12 cellular contexts compared by ENCODE assay signal in genomic region chr16:66948822-66949195, GRCh38. TPM values are rescaled to one million over a fixed set of nuclear protein-coding genes. Genes with fewer than 3 reads are reported as not detected.
DNase-seq lines count a peak whose midpoint lies in the region; ATAC-seq and TF ChIP-seq lines count a peak whose summit lies in the region.
"Not testable (repeated sequence)": the region's sequence is repeated elsewhere in the genome, so short reads cannot be mapped to it uniquely, and the experiment has no call there.
"Had no signal": no experiment of that assay in that cellular context is flagged by ENCODE, and none has a peak within 500 bp of the region (broad histone marks: within the 10 kb centered on the region; RNA-seq: fewer than 3 reads in every experiment).

No MANE protein-coding gene starts in this region.

- not testable (repeated sequence) for H3K36me3 Mint-ChIP-seq in WTC11; activated naive CD8-positive, alpha-beta T cell treated with anti-CD3 and anti-CD28 coated beads, Interleukin-2, amount 50 U/mL, for 24 hours (ENCODE audit: low read depth); naive thymus-derived CD4-positive, alpha-beta T cell

- CTCF ChIA-PET in WTC11 (lab: Charles Lee), result interaction anchor here (0.6 to 1.7 kb wide), 4 partner anchors 12 to 237 kb away, joined by 3 to 6 read pairs (median 4); partner anchors contain the start of gene CES3
- CTCF ChIA-PET in naive thymus-derived CD4-positive, alpha-beta T cell (lab: Charles Lee), result interaction anchor here (0.6 kb wide), 2 partner anchors 11 to 29 kb away, joined by 3 read pairs; no protein-coding TSS in a partner anchor

- peaks cover 56% of the 10 kb centered on the region for H3K27me3 Mint-ChIP-seq in WTC11 (ENCODE audit: low read depth)
- peaks cover 48% of the 10 kb centered on the region for H3K27me3 Mint-ChIP-seq in activated naive CD8-positive, alpha-beta T cell treated with anti-CD3 and anti-CD28 coated beads, Interleukin-2, amount 50 U/mL, for 24 hours
- peaks cover 31 to 42% (median 40%) of the 10 kb centered on the region in 5 donors for H3K27me3 Mint-ChIP-seq in naive thymus-derived CD4-positive, alpha-beta T cell

- H3K27ac Mint-ChIP-seq in WTC11; activated naive CD8-positive, alpha-beta T cell treated with anti-CD3 and anti-CD28 coated beads, Interleukin-2, amount 50 U/mL, for 24 hours; naive thymus-derived CD4-positive, alpha-beta T cell: not testable (repeated sequence)

- POLR2A ChIA-PET in WTC11 (lab: Charles Lee); naive thymus-derived CD4-positive, alpha-beta T cell (lab: Charles Lee): not testable (repeated sequence)

- not testable (repeated sequence) for H3K9me3 Mint-ChIP-seq in WTC11; activated naive CD8-positive, alpha-beta T cell treated with anti-CD3 and anti-CD28 coated beads, Interleukin-2, amount 50 U/mL, for 24 hours; naive thymus-derived CD4-positive, alpha-beta T cell

- H3K4me3 Mint-ChIP-seq in WTC11, result peak overlapping the region; percentile 82
- not testable (repeated sequence) for H3K4me3 Mint-ChIP-seq in activated naive CD8-positive, alpha-beta T cell treated with anti-CD3 and anti-CD28 coated beads, Interleukin-2, amount 50 U/mL, for 24 hours
- H3K4me3 Mint-ChIP-seq in naive thymus-derived CD4-positive, alpha-beta T cell, result peak overlapping the region; percentile 83 to 95 (median 92)

- peaks cover 24% of the 10 kb centered on the region for H3K27me3 ChIP-seq in effector memory CD4-positive, alpha-beta T cell (replicated peaks; ENCODE audit: control insufficient read depth, insufficient read depth, low read length, poor library complexity, severe bottlenecking)
- not testable (repeated sequence) for H3K27me3 ChIP-seq in naive thymus-derived CD4-positive, alpha-beta T cell (ENCODE audit: control insufficient read depth in 2 of 2, insufficient read depth in 2 of 2, low read length in 2 of 2); aorta (ENCODE audit: control insufficient read depth in 1 of 2, insufficient read depth in 2 of 2, low read length in 1 of 2)

- ATAC-seq in WTC11 (peak; percentile 8; the same call in 1 of the 2 replicates), left ventricle myocardium superior (peak; percentile 4), aorta (ENCODE audit: low FRiP score) (peak; percentile 34)
- ATAC-seq in activated naive CD8-positive, alpha-beta T cell treated with anti-CD3 and anti-CD28 coated beads, Interleukin-2, amount 50 U/mL, for 24 hours, result peak; percentile 2
- ATAC-seq in naive thymus-derived CD4-positive, alpha-beta T cell, result not testable (repeated sequence)

- H3K4me1 Mint-ChIP-seq in WTC11, result peaks cover 14% of the 10 kb centered on the region
- H3K4me1 Mint-ChIP-seq in activated naive CD8-positive, alpha-beta T cell treated with anti-CD3 and anti-CD28 coated beads, Interleukin-2, amount 50 U/mL, for 24 hours, result peaks cover 22% of the 10 kb centered on the region
- H3K4me1 Mint-ChIP-seq in naive thymus-derived CD4-positive, alpha-beta T cell, result peaks cover 13 to 25% (median 19%) of the 10 kb centered on the region in 7 donors

- not testable (repeated sequence) for DNase-seq in GM12864 (ENCODE audit: low read depth); WTC11 (ENCODE audit: low spot score); activated naive CD8-positive, alpha-beta T cell treated with anti-CD3 and anti-CD28 coated beads, Interleukin-2, amount 50 U/mL, for 24 hours; effector memory CD4-positive, alpha-beta T cell; left ventricle myocardium superior; naive thymus-derived CD4-positive, alpha-beta T cell; aorta

- H3K4me3 ChIP-seq in GM12864 (ENCODE audit: low read depth, low read length) (peak overlapping the region; percentile 58), skin epidermis (peak overlapping the region; percentile 13 to 49 (median 34))
- H3K4me3 ChIP-seq in effector memory CD4-positive, alpha-beta T cell (ENCODE audit: insufficient read depth, low read depth, low read length, poor library complexity, severe bottlenecking), result peak overlapping the region; percentile 70
- not testable (repeated sequence) for H3K4me3 ChIP-seq in naive thymus-derived CD4-positive, alpha-beta T cell (ENCODE audit: low read length); aorta (ENCODE audit: low read length in 2 of 2)

- H3K36me3 ChIP-seq in effector memory CD4-positive, alpha-beta T cell (ENCODE audit: control insufficient read depth, insufficient read depth, low read length); naive thymus-derived CD4-positive, alpha-beta T cell (ENCODE audit: control insufficient read depth in 2 of 3, insufficient read depth in 3 of 3, low read length in 3 of 3); aorta (ENCODE audit: control insufficient read depth in 1 of 2, insufficient read depth in 2 of 2, low read length in 1 of 2): not testable (repeated sequence)

- intact Hi-C loops in left ventricle myocardium superior (cut with micrococcal nuclease), result not testable (repeated sequence)
- intact Hi-C loops in naive thymus-derived CD4-positive, alpha-beta T cell (cut with micrococcal nuclease), result loop anchor here (5.0 kb wide), 3 partner anchors 52 to 328 kb away; partner anchors contain the start of genes CBFB (in 1 of the 2) and PLEKHG4 (in 1 of the 2)
- intact Hi-C loops in aorta (cut with DNase I), result loop anchor here in 1 of 2 donors (2.0 kb wide), 1 partner anchor 54 kb away; no protein-coding TSS in a partner anchor

- not testable (repeated sequence) for H3K27ac ChIP-seq in effector memory CD4-positive, alpha-beta T cell (ENCODE audit: insufficient read depth, low read length, poor library complexity, severe bottlenecking); naive thymus-derived CD4-positive, alpha-beta T cell (ENCODE audit: low read depth, low read length); skin epidermis; aorta (ENCODE audit: low read depth in 1 of 2, low read length in 2 of 2)

- 14% methylated on average over 22 of the region's 22 CpGs for WGBS in aorta, 2 donors

- peaks cover 10% of the 10 kb centered on the region for H3K4me1 ChIP-seq in effector memory CD4-positive, alpha-beta T cell (ENCODE audit: control insufficient read depth, insufficient read depth, low read length, poor library complexity, severe bottlenecking)
- H3K4me1 ChIP-seq in naive thymus-derived CD4-positive, alpha-beta T cell (ENCODE audit: control insufficient read depth in 2 of 2, insufficient read depth in 2 of 2, low read length in 2 of 2); aorta (ENCODE audit: control insufficient read depth in 1 of 2, insufficient read depth in 2 of 2, low read length in 2 of 2): not testable (repeated sequence)

- TF ChIP-seq CTCF in GM12864 (IDR thresholded peaks at IDR 0.05; ENCODE audit: low read depth, low read length, missing control alignments); WTC11 (IDR thresholded peaks at IDR 0.05): not testable (repeated sequence)

- not testable (repeated sequence) for H3K9me3 ChIP-seq in effector memory CD4-positive, alpha-beta T cell (ENCODE audit: control insufficient read depth, low read length); naive thymus-derived CD4-positive, alpha-beta T cell (ENCODE audit: control insufficient read depth in 2 of 3, low read length in 3 of 3); aorta (ENCODE audit: control insufficient read depth, low read length)

RNA-seq across cellular contexts. Expression of gene CES3, which starts 12.3 kb away (rescaled TPM):
- total RNA-seq in WTC11 (2021) (3.3 to 6.0 TPM (median 5.7 TPM) in 3 replicates), left ventricle myocardium superior (1.6 TPM), aorta (1 to 10 TPM; 1.0 to 2.4 TPM)
- total RNA-seq in naive thymus-derived CD4-positive, alpha-beta T cell, result 10 to 100 TPM in 1 of 5 experiments, under 1 TPM in 3, not detected in 1; 0.32 to 11.5 (median 0.77) TPM
- polyA plus RNA-seq in naive thymus-derived CD4-positive, alpha-beta T cell, result not detected
- 1 to 10 TPM in 1 of 2 donors, under 1 TPM in 1; 0.15 to 1.5 TPM for polyA plus RNA-seq in aorta
- total RNA-seq: urinary bladder had no signal

RNA-seq across cellular contexts. Expression of gene CES2, which starts 13.5 kb away (rescaled TPM):
- 21.6 to 29.7 TPM (median 23.2 TPM) in 3 replicates for total RNA-seq in WTC11 (2021)
- 103 TPM for total RNA-seq in left ventricle myocardium superior
- total RNA-seq in naive thymus-derived CD4-positive, alpha-beta T cell, result 10 to 100 TPM; 40.5 to 64.7 (median 55.3) TPM
- polyA plus RNA-seq in naive thymus-derived CD4-positive, alpha-beta T cell, result 10 to 100 TPM; 29.2 to 43.6 TPM
- total RNA-seq in aorta, result 10 to 100 TPM; 32.7 to 42.1 TPM
- 10 to 100 TPM; 20.5 to 34.4 TPM for polyA plus RNA-seq in aorta

RNA-seq across cellular contexts. Expression of gene CIAO2B, which starts 14.6 kb away (rescaled TPM):
- 59.7 to 72.7 TPM (median 71.4 TPM) in 3 replicates for total RNA-seq in WTC11 (2021)
- total RNA-seq in left ventricle myocardium superior, result 114 TPM
- 100 to 1,000 TPM in 1 of 5 experiments, 10 to 100 TPM in 4; 47.0 to 116 (median 58.5) TPM for total RNA-seq in naive thymus-derived CD4-positive, alpha-beta T cell
- 10 to 100 TPM; 89.0 to 93.4 TPM for polyA plus RNA-seq in naive thymus-derived CD4-positive, alpha-beta T cell
- total RNA-seq in aorta, result 10 to 100 TPM; 51.9 to 62.4 TPM
- polyA plus RNA-seq in aorta, result 100 to 1,000 TPM; 149 to 165 TPM

RNA-seq across cellular contexts. Expression of gene RRAD, which starts 23.5 kb away (rescaled TPM):
- 0.16 to 0.52 TPM (median 0.18 TPM) in 3 replicates for total RNA-seq in WTC11 (2021)
- 86.7 TPM for total RNA-seq in left ventricle myocardium superior
- 1 to 10 TPM in 1 of 5 experiments, under 1 TPM in 4; 0.24 to 1.6 (median 0.88) TPM for total RNA-seq in naive thymus-derived CD4-positive, alpha-beta T cell
- not detected for polyA plus RNA-seq in naive thymus-derived CD4-positive, alpha-beta T cell
- total RNA-seq in aorta, result 10 to 100 TPM; 23.6 to 30.1 TPM
- 10 to 100 TPM; 16.2 to 35.2 TPM for polyA plus RNA-seq in aorta

RNA-seq across cellular contexts. Expression of gene CDH16, which starts 30.1 kb away (rescaled TPM):
- not detected in 3 replicates for total RNA-seq in WTC11 (2021)
- not detected for total RNA-seq in left ventricle myocardium superior
- total RNA-seq in naive thymus-derived CD4-positive, alpha-beta T cell, result not detected
- polyA plus RNA-seq in naive thymus-derived CD4-positive, alpha-beta T cell, result not detected
- total RNA-seq in aorta, result not detected
- polyA plus RNA-seq in aorta, result under 1 TPM in 1 of 2 donors, not detected in 1; 0.18 TPM
- total RNA-seq: activated naive CD4-positive, alpha-beta T cell treated with anti-CD3 and anti-CD28 coated beads, Interleukin-2, amount 50 U/mL, for 72 hours; Daoy; osteocyte; urinary bladder had no signal
- polyA plus RNA-seq: urinary bladder had no signal
